In the genomic region with DNA sequence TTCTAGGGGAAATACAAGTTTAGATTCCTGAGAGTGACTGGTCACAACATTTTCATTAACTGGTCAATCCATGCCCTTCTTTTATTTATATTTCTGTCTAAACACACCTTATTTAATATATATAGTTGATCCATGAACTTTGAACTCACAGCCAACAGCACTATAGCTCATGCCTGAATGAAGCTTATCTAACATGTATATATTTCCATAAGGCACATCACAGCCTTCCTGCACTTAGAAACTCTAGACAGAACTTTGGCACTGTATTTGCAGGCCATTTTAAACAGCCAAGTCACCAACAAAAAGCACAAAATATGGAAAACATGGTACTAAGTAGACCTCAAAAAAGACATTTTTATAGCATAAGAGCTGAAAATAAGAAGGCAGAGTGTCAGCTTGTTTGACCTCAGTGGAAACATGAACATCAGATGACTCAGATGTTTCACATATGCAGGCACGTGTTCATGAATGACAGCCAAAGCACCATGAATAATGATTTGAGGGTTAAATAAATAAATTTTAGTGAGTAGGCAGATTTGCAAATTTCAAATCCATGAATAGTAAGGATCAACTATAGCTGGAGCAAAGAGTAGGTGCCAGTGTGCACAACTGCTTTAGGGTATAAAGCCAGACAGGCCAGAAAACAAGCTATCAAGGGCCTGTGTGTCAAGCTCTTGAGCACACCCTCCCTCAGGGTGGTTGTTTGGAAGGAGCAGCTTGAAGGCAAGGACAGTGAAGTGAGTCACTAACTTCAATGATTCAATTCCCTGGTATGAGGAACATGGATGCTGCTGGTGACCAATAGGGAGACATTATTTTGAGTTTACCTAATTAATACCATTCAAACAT, we compare ENCODE assay signal across 10 cellular contexts.
A peak's percentile ranks its signal among the peaks of the same experiment; 100 is the strongest.
DNase-seq lines count a peak whose midpoint lies in the region; ATAC-seq and TF ChIP-seq lines count a peak whose summit lies in the region.
"Had no signal": no experiment of that assay in that cellular context is flagged by ENCODE, and none has a peak within 500 bp of the region (broad histone marks: within the 10 kb centered on the region; RNA-seq: fewer than 3 reads in every experiment).

No MANE protein-coding gene starts in this region.

- no peaks in the 10 kb centered on the region for H3K4me1 ChIP-seq in heart left ventricle
- no peaks in the 10 kb centered on the region for H3K4me1 ChIP-seq in BE2C

- H3K9me3 ChIP-seq in heart left ventricle (no peaks in the 10 kb centered on the region), BE2C (no peaks in the 10 kb centered on the region)
- H3K9me3 ChIP-seq: thyroid gland had no signal

- H3K36me3 ChIP-seq in heart left ventricle: no peaks in the 10 kb centered on the region
- no peaks in the 10 kb centered on the region for H3K36me3 ChIP-seq in BE2C
- H3K36me3 ChIP-seq: thyroid gland had no signal

- peak overlapping the region; percentile 35 for H3K27ac Mint-ChIP-seq in activated T-helper 1 cell treated with anti-CD3 and anti-CD28 coated beads, Interleukin-12 subunit alpha, Interleukin-12 subunit beta, Interleukin-2, Interleukin-4 antibody, amounts not matched to agents 30 ng/mL and 10 ng/mL and 1 ng/mL, durations not matched to agents 14 hours and 24 hours and 36 hours
- H3K27ac Mint-ChIP-seq: memory B cell had no signal

- H3K4me3 ChIP-seq in heart left ventricle (no peak overlapping the region), BE2C (ENCODE audit: low read depth, low read length) (no peak overlapping the region)
- H3K4me3 ChIP-seq: thyroid gland had no signal

- ATAC-seq in heart left ventricle: peak in 3 of 4 donors; percentile 39 to 89 (median 50)

- H3K9me3 Mint-ChIP-seq in activated T-helper 1 cell treated with anti-CD3 and anti-CD28 coated beads, Interleukin-12 subunit alpha, Interleukin-12 subunit beta, Interleukin-2, Interleukin-4 antibody, amounts not matched to agents 30 ng/mL and 10 ng/mL and 1 ng/mL, durations not matched to agents 14 hours and 24 hours and 36 hours: no peaks in the 10 kb centered on the region
- H3K9me3 Mint-ChIP-seq: memory B cell had no signal

- DNase-seq in heart left ventricle (no peak), cardiac septum (ENCODE audit: low spot score) (no peak), iPS-NIHi11 (ENCODE audit: low spot score) (peak; percentile 17), BE2C (no peak), middle frontal gyrus (ENCODE audit: extremely low spot score, low spot score) (no peak), OCI-M1 (lab: John Stamatoyannopoulos, UW) (no peak), NCI-H1105 treated with DMSO at 0.1 percent for 48 hours (lab: John Stamatoyannopoulos, UW) (no peak)
- DNase-seq in activated T-helper 1 cell treated with anti-CD3 and anti-CD28 coated beads, Interleukin-12 subunit alpha, Interleukin-12 subunit beta, Interleukin-2, Interleukin-4 antibody, amounts not matched to agents 30 ng/mL and 10 ng/mL and 1 ng/mL, durations not matched to agents 14 hours and 24 hours and 36 hours (ENCODE audit: low spot score): no peak

- no peak overlapping the region for H3K4me3 Mint-ChIP-seq in activated T-helper 1 cell treated with anti-CD3 and anti-CD28 coated beads, Interleukin-12 subunit alpha, Interleukin-12 subunit beta, Interleukin-2, Interleukin-4 antibody, amounts not matched to agents 30 ng/mL and 10 ng/mL and 1 ng/mL, durations not matched to agents 14 hours and 24 hours and 36 hours
- H3K4me3 Mint-ChIP-seq: memory B cell had no signal

- H3K36me3 Mint-ChIP-seq in activated T-helper 1 cell treated with anti-CD3 and anti-CD28 coated beads, Interleukin-12 subunit alpha, Interleukin-12 subunit beta, Interleukin-2, Interleukin-4 antibody, amounts not matched to agents 30 ng/mL and 10 ng/mL and 1 ng/mL, durations not matched to agents 14 hours and 24 hours and 36 hours (ENCODE audit: low read depth): no peaks in the 10 kb centered on the region
- H3K36me3 Mint-ChIP-seq: memory B cell had no signal

- no peak for TF ChIP-seq CTCF in heart left ventricle (IDR thresholded peaks at IDR 0.05)
- no peak for TF ChIP-seq CTCF in BE2C (IDR thresholded peaks at IDR 0.05; ENCODE audit: low read depth, low read length)

- H3K27ac ChIP-seq in heart left ventricle: no peak overlapping the region
- H3K27ac ChIP-seq: thyroid gland had no signal

- peaks cover 2% of the 10 kb centered on the region for H3K27me3 Mint-ChIP-seq in activated T-helper 1 cell treated with anti-CD3 and anti-CD28 coated beads, Interleukin-12 subunit alpha, Interleukin-12 subunit beta, Interleukin-2, Interleukin-4 antibody, amounts not matched to agents 30 ng/mL and 10 ng/mL and 1 ng/mL, durations not matched to agents 14 hours and 24 hours and 36 hours (ENCODE audit: insufficient read depth)
- H3K27me3 Mint-ChIP-seq: memory B cell had no signal

- WGBS in heart left ventricle, 4 donors: 37 to 65% (median 51%) methylated on average over 1 of the region's 1 CpG

- no peak for TF ChIP-seq POLR2A in heart left ventricle (IDR thresholded peaks at IDR 0.05)

- intact Hi-C loops in heart left ventricle (cut with DNase I): no loop called here
- intact Hi-C loops in cardiac septum (cut with DNase I): no loop called here
- intact Hi-C loops in activated T-helper 1 cell treated with anti-CD3 and anti-CD28 coated beads, Interleukin-12 subunit alpha, Interleukin-12 subunit beta, Interleukin-2, Interleukin-4 antibody, amounts not matched to agents 30 ng/mL and 10 ng/mL and 1 ng/mL, durations not matched to agents 14 hours and 24 hours and 36 hours (cut with micrococcal nuclease): loop anchor here (1.0 to 5.0 kb wide), 5 partner anchors 28 to 231 kb away; a partner anchor contains a TSS

- H3K27me3 ChIP-seq in heart left ventricle (no peaks in the 10 kb centered on the region), BE2C (no peaks in the 10 kb centered on the region)
- H3K27me3 ChIP-seq: thyroid gland had no signal

- H3K4me1 Mint-ChIP-seq in activated T-helper 1 cell treated with anti-CD3 and anti-CD28 coated beads, Interleukin-12 subunit alpha, Interleukin-12 subunit beta, Interleukin-2, Interleukin-4 antibody, amounts not matched to agents 30 ng/mL and 10 ng/mL and 1 ng/mL, durations not matched to agents 14 hours and 24 hours and 36 hours (ENCODE audit: low read depth): peaks cover 26% of the 10 kb centered on the region
- H3K4me1 Mint-ChIP-seq: memory B cell had no signal
